ENCODE assay signal across 11 cellular contexts in the genomic region with DNA sequence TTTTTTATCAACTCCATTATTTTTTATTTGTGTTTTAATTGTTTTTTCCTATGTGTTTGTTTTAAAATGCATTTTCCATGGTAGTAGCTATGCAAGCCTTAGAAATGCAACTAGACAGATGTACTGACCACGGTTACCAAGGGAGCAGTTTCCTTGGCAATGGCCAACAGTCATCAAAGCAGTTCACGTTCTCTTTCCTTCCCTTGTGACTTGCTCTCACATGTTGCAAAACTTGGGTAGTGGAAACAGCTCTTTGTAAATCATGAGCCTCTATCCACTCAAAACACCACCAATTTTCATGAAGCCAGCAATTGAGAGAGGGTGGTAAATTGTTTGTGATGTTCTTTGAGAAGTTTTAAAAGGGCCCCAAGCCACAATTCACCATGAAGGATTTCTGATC.
DNase-seq lines count a peak whose midpoint lies in the region; ATAC-seq and TF ChIP-seq lines count a peak whose summit lies in the region.
"Had no signal": no experiment of that assay in that cellular context is flagged by ENCODE, and none has a peak within 500 bp of the region (broad histone marks: within the 10 kb centered on the region; RNA-seq: fewer than 3 reads in every experiment).

No MANE protein-coding gene starts in this region.

- H3K9me3 ChIP-seq in adipocyte (ENCODE audit: control insufficient read depth, low read length) (peaks cover 9% of the 10 kb centered on the region), transverse colon (no peaks in the 10 kb centered on the region)

- H3K27ac Mint-ChIP-seq in activated CD4-positive, alpha-beta memory T cell treated with anti-CD3 and anti-CD28 coated beads for 36 hours: no peak overlapping the region
- H3K27ac Mint-ChIP-seq in activated CD4-positive, alpha-beta memory T cell treated with anti-CD3 and anti-CD28 coated beads, Interleukin-2, amount 10 ng/mL, durations not matched to agents 7 days and 5 days: no peak overlapping the region
- H3K27ac Mint-ChIP-seq: CD4-positive, CD25-positive, alpha-beta regulatory T cell; naive B cell had no signal

- POLR2A ChIA-PET in activated CD4-positive, alpha-beta memory T cell treated with anti-CD3 and anti-CD28 coated beads for 36 hours (lab: Charles Lee): no interaction called here
- POLR2A ChIA-PET in activated CD4-positive, alpha-beta memory T cell treated with anti-CD3 and anti-CD28 coated beads, Interleukin-2, amount 10 ng/mL, durations not matched to agents 7 days and 5 days (lab: Charles Lee): no interaction called here

- H3K4me1 ChIP-seq in adipocyte (ENCODE audit: control insufficient read depth, insufficient read depth, low read length) (peaks cover 39% of the 10 kb centered on the region), transverse colon (no peaks in the 10 kb centered on the region)

- peak overlapping the region; percentile 36 for H3K9ac ChIP-seq in adipocyte (ENCODE audit: low read length)

- H3K36me3 ChIP-seq in adipocyte (ENCODE audit: control insufficient read depth, insufficient read depth, low read length, severe bottlenecking) (no peaks in the 10 kb centered on the region), transverse colon (no peaks in the 10 kb centered on the region)

- in situ Hi-C loops in transverse colon (cut with MboI; ENCODE audit: low pct_ligation_motif_present in 1 of 4, low pct_unique_long_range_greater_than_20kb in 1 of 4, low sequenced_read_pairs in 3 of 4): no loop called here

- intact Hi-C loops in activated CD4-positive, alpha-beta memory T cell treated with anti-CD3 and anti-CD28 coated beads for 36 hours (cut with micrococcal nuclease): no loop called here
- intact Hi-C loops in transverse colon (cut with DNase I; ENCODE audit: low total_unique reads): no loop called here

- no peak overlapping the region for H3K4me3 Mint-ChIP-seq in activated CD4-positive, alpha-beta memory T cell treated with anti-CD3 and anti-CD28 coated beads for 36 hours
- no peak overlapping the region for H3K4me3 Mint-ChIP-seq in activated CD4-positive, alpha-beta memory T cell treated with anti-CD3 and anti-CD28 coated beads, Interleukin-2, amount 10 ng/mL, durations not matched to agents 7 days and 5 days
- H3K4me3 Mint-ChIP-seq: CD4-positive, CD25-positive, alpha-beta regulatory T cell; naive B cell had no signal

- WGBS in transverse colon (ENCODE audit: low coverage in 1 of 2), 2 donors: 57% methylated on average over 2 of the region's 2 CpGs; no CpG with 5 or more reads in 1 of the 2 donors

- TF ChIP-seq POLR2A in transverse colon (IDR thresholded peaks at IDR 0.05): no peak

- no peaks in the 10 kb centered on the region for H3K4me1 Mint-ChIP-seq in activated CD4-positive, alpha-beta memory T cell treated with anti-CD3 and anti-CD28 coated beads for 36 hours (ENCODE audit: low read depth)
- H3K4me1 Mint-ChIP-seq in activated CD4-positive, alpha-beta memory T cell treated with anti-CD3 and anti-CD28 coated beads, Interleukin-2, amount 10 ng/mL, durations not matched to agents 7 days and 5 days: no peaks in the 10 kb centered on the region
- H3K4me1 Mint-ChIP-seq: CD4-positive, CD25-positive, alpha-beta regulatory T cell; naive B cell had no signal

- H3K27me3 Mint-ChIP-seq in activated CD4-positive, alpha-beta memory T cell treated with anti-CD3 and anti-CD28 coated beads for 36 hours: peaks cover 14% of the 10 kb centered on the region
- peaks cover 13% of the 10 kb centered on the region for H3K27me3 Mint-ChIP-seq in activated CD4-positive, alpha-beta memory T cell treated with anti-CD3 and anti-CD28 coated beads, Interleukin-2, amount 10 ng/mL, durations not matched to agents 7 days and 5 days

- peak; percentile 12 for DNase-seq in activated CD4-positive, alpha-beta memory T cell treated with anti-CD3 and anti-CD28 coated beads for 36 hours
- DNase-seq in activated CD4-positive, alpha-beta memory T cell treated with anti-CD3 and anti-CD28 coated beads, Interleukin-2, amount 10 ng/mL, durations not matched to agents 7 days and 5 days: no peak
- DNase-seq in adipocyte (ENCODE audit: low read depth) (peak; percentile 79), glomerular visceral epithelial cell (ENCODE audit: extremely low spot score) (peak; percentile 41), stromal cell of bone marrow (ENCODE audit: low read depth) (peak; percentile 98), transverse colon (no peak)
- no peak for DNase-seq in effector CD4-positive, alpha-beta T cell
- DNase-seq: naive B cell; NK-92 treated with Interleukin-12 subunit alpha and Interleukin-12 subunit beta, amount 100 ng/mL, for 24 hours had no signal

- no peak overlapping the region for H3K4me3 ChIP-seq in adipocyte (ENCODE audit: low read length)
- H3K4me3 ChIP-seq in transverse colon: no peak overlapping the region

- no peak overlapping the region for H3K27ac ChIP-seq in transverse colon

- H3K36me3 Mint-ChIP-seq in activated CD4-positive, alpha-beta memory T cell treated with anti-CD3 and anti-CD28 coated beads for 36 hours: no peaks in the 10 kb centered on the region
- no peaks in the 10 kb centered on the region for H3K36me3 Mint-ChIP-seq in activated CD4-positive, alpha-beta memory T cell treated with anti-CD3 and anti-CD28 coated beads, Interleukin-2, amount 10 ng/mL, durations not matched to agents 7 days and 5 days (ENCODE audit: low read depth)
- H3K36me3 Mint-ChIP-seq: CD4-positive, CD25-positive, alpha-beta regulatory T cell; naive B cell had no signal

- no peak for TF ChIP-seq EP300 in transverse colon (IDR thresholded peaks at IDR 0.05; ENCODE audit: low read depth)

- ATAC-seq in activated CD4-positive, CD25-positive, alpha-beta regulatory T cell treated with anti-CD3 and anti-CD28 coated beads, Interleukin-2, amount 50 U/mL, for 24 hours: no peak

- no peak for TF ChIP-seq CTCF in transverse colon (IDR thresholded peaks at IDR 0.05)

- H3K9me3 Mint-ChIP-seq in activated CD4-positive, alpha-beta memory T cell treated with anti-CD3 and anti-CD28 coated beads for 36 hours: no peaks in the 10 kb centered on the region
- no peaks in the 10 kb centered on the region for H3K9me3 Mint-ChIP-seq in activated CD4-positive, alpha-beta memory T cell treated with anti-CD3 and anti-CD28 coated beads, Interleukin-2, amount 10 ng/mL, durations not matched to agents 7 days and 5 days

- CTCF ChIA-PET in activated CD4-positive, alpha-beta memory T cell treated with anti-CD3 and anti-CD28 coated beads for 36 hours (lab: Charles Lee): no interaction called here
- CTCF ChIA-PET in activated CD4-positive, alpha-beta memory T cell treated with anti-CD3 and anti-CD28 coated beads, Interleukin-2, amount 10 ng/mL, durations not matched to agents 7 days and 5 days (lab: Charles Lee): no interaction called here

- no peaks in the 10 kb centered on the region for H3K27me3 ChIP-seq in adipocyte (replicated peaks; ENCODE audit: control insufficient read depth, insufficient read depth, low read length)
- no peaks in the 10 kb centered on the region for H3K27me3 ChIP-seq in transverse colon

Comparison
In these comparisons a context has a peak if more than half of its experiments do, and no peak if none do; other contexts are left out.
1. DNase-seq: peak in activated CD4-positive, alpha-beta memory T cell treated with anti-CD3 and anti-CD28 coated beads for 36 hours (single experiment), adipocyte (single experiment), glomerular visceral epithelial cell (single experiment) and stromal cell of bone marrow (single experiment); none in activated CD4-positive, alpha-beta memory T cell treated with anti-CD3 and anti-CD28 coated beads, Interleukin-2, amount 10 ng/mL, durations not matched to agents 7 days and 5 days (single experiment), effector CD4-positive, alpha-beta T cell (single experiment) and transverse colon (single experiment).